Comparison of ENCODE assay signal across 15 cellular contexts in genomic region chr15:85557385-85557784, GRCh38.
"Had no signal": no experiment of that assay in that cellular context is flagged by ENCODE, and none has a peak within 500 bp of the region (broad histone marks: within the 10 kb centered on the region; RNA-seq: fewer than 3 reads in every experiment).

No MANE protein-coding gene starts in this region.

- H3K4me3 ChIP-seq: esophagus squamous epithelium, hepatocyte, spleen, tibial nerve had no signal

- H2AFZ ChIP-seq: hepatocyte had no signal

- H3K9me3 ChIP-seq: esophagus squamous epithelium, spleen, tibial nerve had no signal

- H3K27ac ChIP-seq: esophagus squamous epithelium, hepatocyte had no signal

- ATAC-seq: left colon had no signal

- H3K27ac Mint-ChIP-seq: activated CD4-positive, alpha-beta memory T cell treated with anti-CD3 and anti-CD28 coated beads, Interleukin-2, amount 10 ng/mL, durations not matched to agents 7 days and 5 days had no signal

- H3K27me3 ChIP-seq: esophagus squamous epithelium, hepatocyte, spleen, tibial nerve had no signal

- H3K4me2 ChIP-seq: hepatocyte had no signal

- H3K9me3 Mint-ChIP-seq: activated CD4-positive, alpha-beta memory T cell treated with anti-CD3 and anti-CD28 coated beads, Interleukin-2, amount 10 ng/mL, durations not matched to agents 7 days and 5 days had no signal

- H3K27me3 Mint-ChIP-seq: activated CD4-positive, alpha-beta memory T cell treated with anti-CD3 and anti-CD28 coated beads, Interleukin-2, amount 10 ng/mL, durations not matched to agents 7 days and 5 days had no signal

- DNase-seq: activated CD4-positive, alpha-beta memory T cell treated with anti-CD3 and anti-CD28 coated beads, Interleukin-2, amount 10 ng/mL, durations not matched to agents 7 days and 5 days; activated CD4-positive, alpha-beta T cell treated with anti-CD3 and anti-CD28 coated beads for 48 hours; activated CD4-positive, CD25-positive, alpha-beta regulatory T cell; activated naive CD4-positive, alpha-beta T cell treated with Interleukin-2 at 50 U/mL for 16 hours; effector memory CD4-positive, alpha-beta T cell; esophagus squamous epithelium; left colon; retina; spleen; stimulated activated CD4-positive, alpha-beta T cell treated with anti-CD3 and anti-CD28 coated beads, Interleukin-4, amount 100 ng/mL, for 4 hours; stimulated activated naive CD4-positive, alpha-beta T cell; substantia nigra; SW 1271 had no signal

- H3K4me3 Mint-ChIP-seq: activated CD4-positive, alpha-beta memory T cell treated with anti-CD3 and anti-CD28 coated beads, Interleukin-2, amount 10 ng/mL, durations not matched to agents 7 days and 5 days had no signal
